Comparison of ENCODE assay signal across 15 cellular contexts in the genomic region with DNA sequence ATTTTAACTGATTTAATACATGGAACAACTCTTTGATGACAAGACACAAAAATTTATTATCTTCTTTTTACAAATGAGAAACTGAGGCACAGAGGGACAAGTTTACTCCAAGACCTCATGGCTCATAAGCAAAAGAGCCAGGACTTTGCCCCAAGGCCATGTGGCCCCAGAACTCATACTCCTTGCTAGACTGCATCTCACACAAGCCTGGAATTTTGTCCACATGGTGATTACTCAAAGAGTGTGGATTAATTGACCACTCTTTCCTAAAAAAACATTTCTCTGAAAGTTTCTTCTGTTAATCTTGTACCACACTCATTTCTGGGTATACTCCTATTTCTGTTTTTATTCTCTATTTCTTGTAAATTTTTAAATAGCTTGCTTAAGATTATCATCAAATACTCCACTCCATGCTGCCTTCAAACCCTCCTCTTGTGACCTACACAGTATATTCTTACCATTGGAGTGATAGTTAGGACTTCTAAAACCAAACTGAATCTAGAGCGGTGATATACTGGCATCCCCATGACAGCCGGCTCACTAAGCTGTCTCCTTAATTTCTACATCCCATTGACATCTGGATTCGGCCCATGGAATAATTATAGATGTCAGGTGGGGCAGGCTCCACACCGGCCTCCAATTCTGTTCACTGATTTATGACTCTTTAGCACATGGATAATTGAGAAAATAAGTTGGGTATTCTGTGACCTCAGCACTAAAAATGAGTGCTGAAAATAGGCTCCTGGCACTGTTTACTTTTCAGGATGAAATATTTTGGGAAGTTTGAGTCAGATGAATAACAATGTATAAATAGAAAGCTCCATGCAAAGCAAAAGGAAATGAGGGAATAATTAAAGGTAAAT. TPM values are rescaled to one million over a fixed set of nuclear protein-coding genes. Genes with fewer than 3 reads are reported as not detected.
DNase-seq lines count a peak whose midpoint lies in the region; ATAC-seq, FAIRE-seq and TF ChIP-seq lines count a peak whose summit lies in the region.
"Had no signal": no experiment of that assay in that cellular context is flagged by ENCODE, and none has a peak within 500 bp of the region (broad histone marks: within the 10 kb centered on the region; RNA-seq: fewer than 3 reads in every experiment).

No MANE protein-coding gene starts in this region.

- in situ Hi-C loops in HepG2 (cut with HindIII; ENCODE audit: extremely low pct_ligation_motif_present, low pct_unique_long_range_greater_than_20kb) = no loop called here

- CTCF ChIA-PET in HepG2 (lab: Yijun Ruan, JAX; ENCODE audit: low intra/inter-chr PET ratio, low total read pairs) = no interaction called here
- CTCF ChIA-PET in activated CD4-positive, alpha-beta memory T cell treated with anti-CD3 and anti-CD28 coated beads, Interleukin-2, amount 10 ng/mL, durations not matched to agents 7 days and 5 days (lab: Charles Lee) = no interaction called here

- H3K4me3 ChIP-seq in ACC112 (ENCODE audit: low read depth, low read length) = no peak overlapping the region
- H3K4me3 ChIP-seq in adipocyte (ENCODE audit: low read length) = peak overlapping the region; percentile 32
- no peak overlapping the region for H3K4me3 ChIP-seq in gastroesophageal sphincter
- H3K4me3 ChIP-seq in HepG2 (replicated peaks in 1 of 3; ENCODE audit: insufficient read depth in 1 of 3, low read depth in 2 of 3, low read length in 3 of 3) = no peak overlapping the region
- H3K4me3 ChIP-seq: heart right ventricle, MG63 had no signal

- H2AFZ ChIP-seq in ACC112 (ENCODE audit: low read length, unreplicated experiment) (no peak overlapping the region), HepG2 (ENCODE audit: low read length) (no peak overlapping the region)

- ATAC-seq in gastroesophageal sphincter = peak; percentile 66
- ATAC-seq in HepG2 = no peak
- no peak for ATAC-seq in GM19328 (IDR thresholded peaks at IDR 0.05; ENCODE audit: unreplicated experiment)

- DNase-seq in H54 (ENCODE audit: insufficient read length, low spot score) = no peak
- DNase-seq in adipocyte (ENCODE audit: low read depth) = peak; percentile 42
- DNase-seq in HepG2 (ENCODE audit: low spot score) = no peak
- no peak for DNase-seq in activated CD4-positive, alpha-beta memory T cell treated with anti-CD3 and anti-CD28 coated beads, Interleukin-2, amount 10 ng/mL, durations not matched to agents 7 days and 5 days
- DNase-seq in substantia nigra (lab: John Stamatoyannopoulos, UW) = no peak
- DNase-seq: activated CD4-positive, CD25-positive, alpha-beta regulatory T cell; activated naive CD4-positive, alpha-beta T cell treated with anti-CD3 and anti-CD28 coated beads for 36 hours; AML-193; caudate nucleus; DMS79; heart right ventricle; MG63 had no signal

- H3K9ac ChIP-seq in adipocyte (ENCODE audit: low read length) (no peak overlapping the region), HepG2 (ENCODE audit: insufficient read depth, low read depth, low read length) (no peak overlapping the region)

- no peak for TF ChIP-seq CTCF in gastroesophageal sphincter (IDR thresholded peaks at IDR 0.05)
- no peak for TF ChIP-seq CTCF in HepG2 (CRISPR knock-in tag; IDR thresholded peaks at IDR 0.05)

- TF ChIP-seq RAD21 in HepG2 (CRISPR knock-in tag; IDR thresholded peaks at IDR 0.05) = no peak

- H3K4me1 ChIP-seq in ACC112 (ENCODE audit: control insufficient read depth, insufficient read depth, low read length, unreplicated experiment) (peaks cover 43% of the 10 kb centered on the region), adipocyte (ENCODE audit: control insufficient read depth, insufficient read depth, low read length) (peaks cover 35% of the 10 kb centered on the region), gastroesophageal sphincter (peaks cover 5 to 23% (median 12%) of the 10 kb centered on the region in 3 donors), HepG2 (ENCODE audit: insufficient read depth, low read length) (no peaks in the 10 kb centered on the region)

- POLR2A ChIA-PET in HepG2 (lab: Yijun Ruan, JAX) = no interaction called here
- POLR2A ChIA-PET in activated CD4-positive, alpha-beta memory T cell treated with anti-CD3 and anti-CD28 coated beads, Interleukin-2, amount 10 ng/mL, durations not matched to agents 7 days and 5 days (lab: Charles Lee) = no interaction called here

- no peak overlapping the region for H3K27ac Mint-ChIP-seq in activated CD4-positive, alpha-beta memory T cell treated with anti-CD3 and anti-CD28 coated beads, Interleukin-2, amount 10 ng/mL, durations not matched to agents 7 days and 5 days
- H3K27ac Mint-ChIP-seq: activated naive CD4-positive, alpha-beta T cell treated with anti-CD3 and anti-CD28 coated beads for 36 hours had no signal

- BruUV-seq in HepG2 (replicated peaks; lab: Mats Ljungman, UMichigan) = no TSS peak

- H3K79me2 ChIP-seq in ACC112 (ENCODE audit: control insufficient read depth, insufficient read depth, low read length, unreplicated experiment) (no peaks in the 10 kb centered on the region), HepG2 (ENCODE audit: insufficient read depth, low read length) (no peaks in the 10 kb centered on the region)

- H3K36me3 Mint-ChIP-seq in activated CD4-positive, alpha-beta memory T cell treated with anti-CD3 and anti-CD28 coated beads, Interleukin-2, amount 10 ng/mL, durations not matched to agents 7 days and 5 days (ENCODE audit: low read depth) = no peaks in the 10 kb centered on the region

- H3K4me1 Mint-ChIP-seq in activated CD4-positive, alpha-beta memory T cell treated with anti-CD3 and anti-CD28 coated beads, Interleukin-2, amount 10 ng/mL, durations not matched to agents 7 days and 5 days = no peaks in the 10 kb centered on the region

- TF ChIP-seq EP300 in gastroesophageal sphincter (IDR thresholded peaks at IDR 0.05) (no peak), HepG2 (IDR thresholded peaks at IDR 0.05; ENCODE audit: low read depth in 2 of 2, low read length in 2 of 2) (no peak), HepG2 (CRISPR knock-in tag; IDR thresholded peaks at IDR 0.05; ENCODE audit: borderline replicate concordance) (no peak)

- no peaks in the 10 kb centered on the region for H4K20me1 ChIP-seq in HepG2 (ENCODE audit: insufficient read depth, low read length)

- intact Hi-C loops in HepG2 (cut with micrococcal nuclease; ENCODE audit: unreplicated experiment) = no loop called here

- TF ChIP-seq POLR2A in H54 (IDR thresholded peaks at IDR 0.05; ENCODE audit: low read depth, low read length) (no peak), gastroesophageal sphincter (IDR thresholded peaks at IDR 0.05) (no peak), HepG2 (IDR thresholded peaks at IDR 0.05; ENCODE audit: insufficient read depth in 1 of 2, low read depth in 2 of 2, low read length in 2 of 2) (no peak)

- H3K27ac ChIP-seq in ACC112 (ENCODE audit: low read depth, low read length) (peak overlapping the region; percentile 81), gastroesophageal sphincter (peak overlapping the region; percentile 61 to 75 (median 74)), HepG2 (ENCODE audit: extremely low read length, insufficient read depth, low read length) (no peak overlapping the region), substantia nigra (ENCODE audit: low read depth, low read length, poor library complexity, severe bottlenecking) (no peak overlapping the region)
- H3K27ac ChIP-seq: heart right ventricle had no signal

- H3K27me3 Mint-ChIP-seq in activated CD4-positive, alpha-beta memory T cell treated with anti-CD3 and anti-CD28 coated beads, Interleukin-2, amount 10 ng/mL, durations not matched to agents 7 days and 5 days = no peaks in the 10 kb centered on the region

- H3K4me3 Mint-ChIP-seq in activated CD4-positive, alpha-beta memory T cell treated with anti-CD3 and anti-CD28 coated beads, Interleukin-2, amount 10 ng/mL, durations not matched to agents 7 days and 5 days = no peak overlapping the region
- H3K4me3 Mint-ChIP-seq: activated naive CD4-positive, alpha-beta T cell treated with anti-CD3 and anti-CD28 coated beads for 36 hours had no signal

- H3K27me3 ChIP-seq in ACC112 (ENCODE audit: insufficient read depth, low read length) = no peaks in the 10 kb centered on the region
- H3K27me3 ChIP-seq in adipocyte (replicated peaks; ENCODE audit: control insufficient read depth, insufficient read depth, low read length) = no peaks in the 10 kb centered on the region
- H3K27me3 ChIP-seq in gastroesophageal sphincter = no peaks in the 10 kb centered on the region
- no peaks in the 10 kb centered on the region; a peak in 1 of 5 replicates for H3K27me3 ChIP-seq in HepG2 (ENCODE audit: control insufficient read depth in 1 of 2, insufficient read depth in 2 of 2, low read length in 2 of 2)
- H3K27me3 ChIP-seq: heart right ventricle, MG63 had no signal

- no peaks in the 10 kb centered on the region for H3K9me3 Mint-ChIP-seq in activated CD4-positive, alpha-beta memory T cell treated with anti-CD3 and anti-CD28 coated beads, Interleukin-2, amount 10 ng/mL, durations not matched to agents 7 days and 5 days
- H3K9me3 Mint-ChIP-seq: activated naive CD4-positive, alpha-beta T cell treated with anti-CD3 and anti-CD28 coated beads for 36 hours had no signal

- FAIRE-seq in H54 (lab: Jason Lieb, UNC) (peak; percentile 45), HepG2 (lab: Jason Lieb, UNC) (no peak)

- H3K9me3 ChIP-seq in adipocyte (ENCODE audit: control insufficient read depth, low read length) (no peaks in the 10 kb centered on the region), gastroesophageal sphincter (no peaks in the 10 kb centered on the region), HepG2 (ENCODE audit: low read length) (no peaks in the 10 kb centered on the region)
- H3K9me3 ChIP-seq: heart right ventricle had no signal

- H3K36me3 ChIP-seq in ACC112 (ENCODE audit: insufficient read depth, low read length) (no peaks in the 10 kb centered on the region), adipocyte (ENCODE audit: control insufficient read depth, insufficient read depth, low read length, severe bottlenecking) (no peaks in the 10 kb centered on the region), gastroesophageal sphincter (no peaks in the 10 kb centered on the region), HepG2 (replicated peaks in 1 of 2; ENCODE audit: control insufficient read depth in 1 of 2, insufficient read depth in 2 of 2, low read length in 2 of 2) (no peaks in the 10 kb centered on the region)
- H3K36me3 ChIP-seq: heart right ventricle, MG63 had no signal

- H3K4me2 ChIP-seq in HepG2 (ENCODE audit: low read depth, low read length) = no peak overlapping the region

- WGBS in gastroesophageal sphincter (ENCODE audit: low coverage in 1 of 2), 2 donors = 8 to 41% methylated on average over 2 to 4 of the region's 4 CpGs
- WGBS in HepG2 (ENCODE audit: low lambda C conversion rate) = 0% methylated on average over 4 of the region's 4 CpGs

RNA-seq across cellular contexts. Expression of gene RGS4, which starts 16.1 kb away (rescaled TPM):
- total RNA-seq in gastroesophageal sphincter = 100 to 1,000 TPM in 1 of 4 donors, 10 to 100 TPM in 3; 12.0 to 121 (median 66.8) TPM
- not detected in 2 replicates for total RNA-seq in HepG2 (2016; rRNA removed; fragmentation: Illumina TruSeq; extraction: Trizol)
- total RNA-seq in HepG2 (2016; cell fraction: cytosol; rRNA removed; fragmentation: Illumina TruSeq; extraction: Trizol; ENCODE audit: low read depth) = not detected in 2 replicates
- not detected in 2 replicates for total RNA-seq in HepG2 (2016; cell fraction: insoluble cytoplasmic fraction; rRNA removed; fragmentation: Illumina TruSeq; extraction: Trizol)
- total RNA-seq in HepG2 (2016; cell fraction: membrane; rRNA removed; fragmentation: Illumina TruSeq; extraction: Trizol) = not detected in 2 replicates
- not detected in 2 replicates for total RNA-seq in HepG2 (2016; cell fraction: nucleus; rRNA removed; fragmentation: Illumina TruSeq; extraction: Trizol)
- not detected in 2 replicates for polyA plus RNA-seq in HepG2 (2011; rRNA removed)
- not detected in 2 replicates for polyA plus RNA-seq in HepG2 (2011; cell fraction: cytosol; rRNA removed)
- polyA plus RNA-seq in HepG2 (2011; cell fraction: nucleus; rRNA removed) = not detected in 2 replicates
- polyA plus RNA-seq in HepG2 (2012) = not detected in 2 replicates
- not detected in 2 replicates for polyA plus RNA-seq in HepG2 (2016; cell fraction: cytosol; fragmentation: Illumina TruSeq; extraction: Trizol; ENCODE audit: low read depth)
- polyA plus RNA-seq in HepG2 (2016; cell fraction: insoluble cytoplasmic fraction; fragmentation: Illumina TruSeq; extraction: Trizol; ENCODE audit: low read depth) = not detected in 2 replicates
- polyA plus RNA-seq in HepG2 (2016; cell fraction: membrane; fragmentation: Illumina TruSeq; extraction: Trizol; ENCODE audit: low read depth) = not detected in 2 replicates
- polyA plus RNA-seq in HepG2 (2016; cell fraction: nucleus; fragmentation: Illumina TruSeq; extraction: Trizol; ENCODE audit: insufficient read depth, low read depth) = not detected in 2 replicates
- polyA minus RNA-seq in HepG2 (2011; rRNA and poly(A)+ RNA removed; ENCODE audit: low replicate concordance) = not detected in 2 replicates
- polyA minus RNA-seq in HepG2 (2011; cell fraction: cytosol; rRNA and poly(A)+ RNA removed) = not detected in 2 replicates
- polyA minus RNA-seq in HepG2 (2011; cell fraction: nucleus; rRNA and poly(A)+ RNA removed) = not detected in 2 replicates
- total RNA-seq in activated CD4-positive, alpha-beta memory T cell treated with anti-CD3 and anti-CD28 coated beads, Interleukin-2, amount 10 ng/mL, durations not matched to agents 7 days and 5 days = not detected
- total RNA-seq: activated naive CD4-positive, alpha-beta T cell treated with anti-CD3 and anti-CD28 coated beads for 36 hours had no signal

Comparison
In these comparisons a context has a peak if more than half of its experiments do, and no peak if none do; other contexts are left out.
1. H3K27ac ChIP-seq: peak in ACC112 (single experiment) and gastroesophageal sphincter (4 of 4); none in HepG2 (single experiment) and substantia nigra (single experiment).
2. RNA of gene RGS4, which starts 16.1 kb away (total RNA-seq): 12.0 to 121 TPM in gastroesophageal sphincter; not detected in HepG2 and not detected in activated CD4-positive, alpha-beta memory T cell treated with anti-CD3 and anti-CD28 coated beads, Interleukin-2, amount 10 ng/mL, durations not matched to agents 7 days and 5 days; every median in the first group is over 10 times any median in the second.